In the genomic region with DNA sequence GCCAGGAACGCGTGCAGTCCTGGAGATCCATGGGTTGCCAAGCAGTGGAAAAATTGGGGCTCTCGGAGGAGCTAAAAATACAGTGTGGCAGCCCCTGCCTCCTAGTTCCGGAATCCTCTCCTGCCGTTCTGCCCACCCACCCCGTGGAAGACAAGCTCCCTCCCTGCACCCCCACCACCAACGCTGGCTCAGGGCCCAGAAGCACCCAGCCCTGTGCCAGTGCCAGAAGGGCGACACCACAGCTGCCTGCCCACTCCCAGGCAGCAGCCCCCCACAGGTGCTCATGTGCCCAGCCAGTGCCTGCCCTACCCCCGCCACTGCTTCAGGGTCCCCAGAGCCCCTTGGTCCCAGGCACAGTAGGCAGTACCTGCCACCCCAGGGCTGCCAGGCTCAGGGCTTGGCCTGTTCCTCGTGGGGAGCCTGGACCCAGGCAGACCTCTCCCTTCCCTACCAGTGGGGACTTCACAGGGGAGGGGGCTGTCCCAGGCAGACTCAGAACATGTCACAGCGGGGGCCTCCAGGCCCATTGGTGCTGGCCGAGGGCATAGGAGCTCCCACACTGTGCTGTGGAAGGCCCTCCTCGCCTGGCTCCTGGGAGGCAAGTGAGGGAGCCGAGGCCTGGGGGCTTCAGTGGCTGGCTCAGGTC, we compare ENCODE assay signal across 1 cellular context.
A peak's percentile ranks its signal among the peaks of the same experiment; 100 is the strongest.
TF ChIP-seq lines count a peak whose summit lies in the region.

No MANE protein-coding gene starts in this region.

TF ChIP-seq in HEK293, 187 proteins besides CTCF, POLR2A, EP300 and RAD21 (continued from another document):
- TF ChIP-seq, protein P1, sequence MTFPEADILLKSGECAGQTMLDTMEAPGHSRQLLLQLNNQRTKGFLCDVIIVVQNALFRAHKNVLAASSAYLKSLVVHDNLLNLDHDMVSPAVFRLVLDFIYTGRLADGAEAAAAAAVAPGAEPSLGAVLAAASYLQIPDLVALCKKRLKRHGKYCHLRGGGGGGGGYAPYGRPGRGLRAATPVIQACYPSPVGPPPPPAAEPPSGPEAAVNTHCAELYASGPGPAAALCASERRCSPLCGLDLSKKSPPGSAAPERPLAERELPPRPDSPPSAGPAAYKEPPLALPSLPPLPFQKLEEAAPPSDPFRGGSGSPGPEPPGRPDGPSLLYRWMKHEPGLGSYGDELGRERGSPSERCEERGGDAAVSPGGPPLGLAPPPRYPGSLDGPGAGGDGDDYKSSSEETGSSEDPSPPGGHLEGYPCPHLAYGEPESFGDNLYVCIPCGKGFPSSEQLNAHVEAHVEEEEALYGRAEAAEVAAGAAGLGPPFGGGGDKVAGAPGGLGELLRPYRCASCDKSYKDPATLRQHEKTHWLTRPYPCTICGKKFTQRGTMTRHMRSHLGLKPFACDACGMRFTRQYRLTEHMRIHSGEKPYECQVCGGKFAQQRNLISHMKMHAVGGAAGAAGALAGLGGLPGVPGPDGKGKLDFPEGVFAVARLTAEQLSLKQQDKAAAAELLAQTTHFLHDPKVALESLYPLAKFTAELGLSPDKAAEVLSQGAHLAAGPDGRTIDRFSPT (tag by site-specific recombination; IDR thresholded peaks at IDR 0.05): 0 out of 2 replicates have a peak, but pooled peaks have one; percentile 26
- TF ChIP-seq, protein P2, sequence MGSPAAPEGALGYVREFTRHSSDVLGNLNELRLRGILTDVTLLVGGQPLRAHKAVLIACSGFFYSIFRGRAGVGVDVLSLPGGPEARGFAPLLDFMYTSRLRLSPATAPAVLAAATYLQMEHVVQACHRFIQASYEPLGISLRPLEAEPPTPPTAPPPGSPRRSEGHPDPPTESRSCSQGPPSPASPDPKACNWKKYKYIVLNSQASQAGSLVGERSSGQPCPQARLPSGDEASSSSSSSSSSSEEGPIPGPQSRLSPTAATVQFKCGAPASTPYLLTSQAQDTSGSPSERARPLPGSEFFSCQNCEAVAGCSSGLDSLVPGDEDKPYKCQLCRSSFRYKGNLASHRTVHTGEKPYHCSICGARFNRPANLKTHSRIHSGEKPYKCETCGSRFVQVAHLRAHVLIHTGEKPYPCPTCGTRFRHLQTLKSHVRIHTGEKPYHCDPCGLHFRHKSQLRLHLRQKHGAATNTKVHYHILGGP (tag by site-specific recombination; IDR thresholded peaks at IDR 0.05): no peak
- TF ChIP-seq ZFP41 (tag by site-specific recombination; IDR thresholded peaks at IDR 0.05; ENCODE audit: borderline replicate concordance) (no peak), ZNF350 (tag by site-specific recombination; IDR thresholded peaks at IDR 0.05) (no peak), ZNF121 (tag by site-specific recombination; IDR thresholded peaks at IDR 0.05) (no peak), ZNF626 (tag by site-specific recombination; IDR thresholded peaks at IDR 0.05) (no peak), ZNF24 (tag by site-specific recombination; IDR thresholded peaks at IDR 0.05) (no peak)
- TF ChIP-seq, protein P3, sequence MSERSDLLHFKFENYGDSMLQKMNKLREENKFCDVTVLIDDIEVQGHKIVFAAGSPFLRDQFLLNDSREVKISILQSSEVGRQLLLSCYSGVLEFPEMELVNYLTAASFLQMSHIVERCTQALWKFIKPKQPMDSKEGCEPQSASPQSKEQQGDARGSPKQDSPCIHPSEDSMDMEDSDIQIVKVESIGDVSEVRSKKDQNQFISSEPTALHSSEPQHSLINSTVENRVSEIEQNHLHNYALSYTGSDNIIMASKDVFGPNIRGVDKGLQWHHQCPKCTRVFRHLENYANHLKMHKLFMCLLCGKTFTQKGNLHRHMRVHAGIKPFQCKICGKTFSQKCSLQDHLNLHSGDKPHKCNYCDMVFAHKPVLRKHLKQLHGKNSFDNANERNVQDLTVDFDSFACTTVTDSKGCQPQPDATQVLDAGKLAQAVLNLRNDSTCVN (tag by site-specific recombination; optimal IDR thresholded peaks at IDR 0.05): no peak
